ENCODE assay signal across 9 cellular contexts in the genomic region with DNA sequence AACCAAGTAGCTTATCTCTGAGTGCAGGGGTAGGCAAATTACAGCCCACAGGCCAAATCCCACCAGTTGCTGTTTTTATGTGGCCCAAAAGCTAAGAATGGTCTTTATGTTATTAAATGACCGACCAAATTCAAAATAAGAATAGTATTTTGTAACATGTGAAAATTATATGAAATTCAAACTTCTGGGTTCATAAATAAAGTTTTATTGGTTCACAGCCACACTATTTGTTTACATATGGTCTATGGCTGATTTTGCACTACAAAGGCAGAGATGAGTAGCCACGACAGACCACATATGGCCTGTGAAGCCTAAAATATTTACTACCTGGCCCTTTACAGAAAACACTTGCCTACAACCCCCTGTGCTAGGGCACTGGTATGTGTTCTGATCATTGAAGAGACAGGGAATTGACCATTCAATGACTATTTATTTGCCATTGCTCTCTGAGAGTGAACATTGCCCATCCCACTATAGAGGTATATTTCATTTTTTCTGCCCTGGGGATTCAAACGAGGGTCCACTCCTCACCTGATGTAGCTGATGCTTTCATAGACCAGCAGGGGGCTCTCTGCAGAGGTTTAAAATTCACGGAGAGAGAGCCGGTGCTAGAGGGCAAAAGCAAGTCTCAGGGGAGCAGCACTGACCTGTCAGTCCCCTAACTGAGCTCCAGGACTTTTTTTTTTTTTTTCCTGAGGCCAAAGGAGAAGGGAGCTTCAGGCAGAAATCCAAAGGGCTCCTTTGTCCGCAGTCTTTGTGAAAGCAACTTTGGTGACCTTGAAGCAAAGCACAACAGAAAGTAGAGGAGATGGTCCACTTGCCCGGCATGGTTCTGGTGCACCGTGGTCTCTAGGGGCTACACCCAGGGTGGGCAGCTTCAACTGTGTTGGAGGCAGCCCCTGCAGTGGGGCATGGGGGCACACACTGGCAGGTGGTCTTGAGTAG. TPM values are rescaled to one million over a fixed set of nuclear protein-coding genes. Genes with fewer than 3 reads are reported as not detected.
A peak's percentile ranks its signal among the peaks of the same experiment; 100 is the strongest.
DNase-seq lines count a peak whose midpoint lies in the region; ATAC-seq, FAIRE-seq and TF ChIP-seq lines count a peak whose summit lies in the region.
"Had no signal": no experiment of that assay in that cellular context is flagged by ENCODE, and none has a peak within 500 bp of the region (broad histone marks: within the 10 kb centered on the region; RNA-seq: fewer than 3 reads in every experiment).

No MANE protein-coding gene starts in this region.

- H4K20me1 ChIP-seq in endothelial cell of umbilical vein (replicated peaks; ENCODE audit: control insufficient read depth, extremely low read depth, insufficient read depth, low read length) = no peaks in the 10 kb centered on the region
- H4K20me1 ChIP-seq in neural cell (ENCODE audit: insufficient read depth) = no peaks in the 10 kb centered on the region

- no peak for TF ChIP-seq POLR2A in endothelial cell of umbilical vein (IDR thresholded peaks at IDR 0.05; ENCODE audit: low read depth, low read length)

- peak; percentile 52 for FAIRE-seq in endothelial cell of umbilical vein (lab: Jason Lieb, UNC)

- no peaks in the 10 kb centered on the region for H3K9me1 ChIP-seq in endothelial cell of umbilical vein (replicated peaks; ENCODE audit: control insufficient read depth, extremely low read depth, insufficient read depth, low read length)

- no peak for ATAC-seq in GM19467 (IDR thresholded peaks at IDR 0.05; ENCODE audit: unreplicated experiment)
- no peak for ATAC-seq in GM21447 (IDR thresholded peaks at IDR 0.05; ENCODE audit: unreplicated experiment)

- no peak overlapping the region for H3K27ac ChIP-seq in endothelial cell of umbilical vein (ENCODE audit: insufficient read depth, low read depth, low read length)
- no peak overlapping the region for H3K27ac ChIP-seq in neural cell (ENCODE audit: low read length)
- H3K27ac ChIP-seq: thyroid gland had no signal

- H3K4me3 ChIP-seq in endothelial cell of umbilical vein (replicated peaks in 1 of 3; ENCODE audit: insufficient read depth in 1 of 3, low read depth in 1 of 3, low read length in 3 of 3) (no peak overlapping the region), neural cell (ENCODE audit: low read length) (no peak overlapping the region)
- H3K4me3 ChIP-seq: thyroid gland had no signal

- H3K36me3 ChIP-seq in endothelial cell of umbilical vein (ENCODE audit: control insufficient read depth in 2 of 2, extremely low read depth in 1 of 2, insufficient read depth in 2 of 2, low read length in 2 of 2) = no peaks in the 10 kb centered on the region
- H3K36me3 ChIP-seq in neural cell (ENCODE audit: insufficient read depth, low read length) = no peaks in the 10 kb centered on the region
- H3K36me3 ChIP-seq: thyroid gland had no signal

- H3K4me1 ChIP-seq in endothelial cell of umbilical vein (ENCODE audit: control insufficient read depth, extremely low read depth, insufficient read depth, low read length) = no peaks in the 10 kb centered on the region
- H3K4me1 ChIP-seq: thyroid gland had no signal

- H3K79me2 ChIP-seq in endothelial cell of umbilical vein (ENCODE audit: control insufficient read depth, insufficient read depth, low read length) = no peaks in the 10 kb centered on the region
- H3K79me2 ChIP-seq in neural cell (replicated peaks; ENCODE audit: insufficient read depth, low read length) = no peaks in the 10 kb centered on the region

- POLR2A ChIA-PET in endothelial cell of umbilical vein (lab: Charles Lee) = interaction anchor here (0.7 kb wide), 2 partner anchors 82 to 102 kb away, joined by 4 to 5 read pairs; no protein-coding TSS in a partner anchor

- no peaks in the 10 kb centered on the region for H3K9me2 ChIP-seq in neural cell (ENCODE audit: insufficient read depth, low read length)

- BruUV-seq in endothelial cell of umbilical vein (replicated peaks; lab: Mats Ljungman, UMichigan) = no TSS peak

- dilution Hi-C loops in endothelial cell of umbilical vein (cut with MboI; ENCODE audit: extremely low pct_ligation_motif_present, low sequenced_read_pairs) = no loop called here

- H3K4me2 ChIP-seq in endothelial cell of umbilical vein (ENCODE audit: insufficient read depth, low read length) (no peak overlapping the region), neural cell (ENCODE audit: low read length) (no peak overlapping the region)

- no peaks in the 10 kb centered on the region for H3F3A ChIP-seq in neural cell (ENCODE audit: insufficient read depth, low read length, poor library complexity, severe bottlenecking)

- TF ChIP-seq CTCF in GM12874 (IDR thresholded peaks at IDR 0.05; ENCODE audit: insufficient read depth, low read depth, low read length) (peak; percentile 67), endothelial cell of umbilical vein (IDR thresholded peaks at IDR 0.05; ENCODE audit: extremely low read depth in 1 of 2, insufficient read depth in 1 of 2, low read depth in 1 of 2, low read length in 2 of 2) (peak; percentile 67), neural cell (IDR thresholded peaks at IDR 0.05; ENCODE audit: poor library complexity, severe bottlenecking) (peak; percentile 72)

- intact Hi-C loops in endothelial cell of umbilical vein (cut with micrococcal nuclease) = loop anchor here (1.0 kb wide), 3 partner anchors 24 to 256 kb away; a partner anchor contains a TSS

- no peak for TF ChIP-seq EP300 in neural cell (conservative IDR thresholded peaks at IDR 0.05; ENCODE audit: poor library complexity, severe bottlenecking)

- H2AFZ ChIP-seq in endothelial cell of umbilical vein (ENCODE audit: low read depth, low read length) (no peak overlapping the region), neural cell (ENCODE audit: low read depth, low read length) (no peak overlapping the region)

- H3K9ac ChIP-seq in endothelial cell of umbilical vein (replicated peaks; ENCODE audit: extremely low read depth, insufficient read depth, low read length) = no peak overlapping the region
- H3K9ac ChIP-seq in neural cell (ENCODE audit: low read length) = no peak overlapping the region

- CTCF ChIA-PET in endothelial cell of umbilical vein (lab: Charles Lee) = interaction anchor here (0.6 to 4.5 kb wide), 26 partner anchors 9 to 1232 kb away, joined by 3 to 69 read pairs (median 4); a partner anchor contains a TSS

- peak; percentile 63 for TF ChIP-seq RAD21 in neural cell (conservative IDR thresholded peaks at IDR 0.05)

- DNase-seq in AG08396 (ENCODE audit: low spot score) (peak; percentile 36), NCI-H2196 treated with DMSO at 0.1 percent for 48 hours (lab: John Stamatoyannopoulos, UW; ENCODE audit: unreplicated experiment) (peak; percentile 13), endothelial cell of umbilical vein (ENCODE audit: low read depth, low spot score) (peak; percentile 20)
- DNase-seq in activated CD4-positive, alpha-beta T cell treated with anti-CD3 and anti-CD28 coated beads for 48 hours = peak; percentile 40

- no peaks in the 10 kb centered on the region for H3K9me3 ChIP-seq in endothelial cell of umbilical vein (replicated peaks; ENCODE audit: control insufficient read depth, insufficient read depth, low read length)
- H3K9me3 ChIP-seq in neural cell (ENCODE audit: low read length) = no peaks in the 10 kb centered on the region
- H3K9me3 ChIP-seq: thyroid gland had no signal

- H3K27me3 ChIP-seq in endothelial cell of umbilical vein (ENCODE audit: control insufficient read depth in 2 of 2, insufficient read depth in 2 of 2, low read length in 2 of 2) = peaks cover 8 to 24% of the 10 kb centered on the region in 2 experiments
- no peaks in the 10 kb centered on the region for H3K27me3 ChIP-seq in neural cell (ENCODE audit: insufficient read depth, low read depth, low read length)
- H3K27me3 ChIP-seq: thyroid gland had no signal

RNA-seq across cellular contexts. Expression of a gene that starts 7.3 kb away (rescaled TPM):
- total RNA-seq in endothelial cell of umbilical vein = 55.5 and 57.1 TPM in 2 replicates
- polyA plus RNA-seq in endothelial cell of umbilical vein = 14.2 and 18.0 TPM in 2 replicates
- polyA plus RNA-seq in endothelial cell of umbilical vein (2011; cell fraction: cytosol; rRNA removed) = 30.0 and 31.6 TPM in 2 replicates
- polyA plus RNA-seq in endothelial cell of umbilical vein (2011; cell fraction: nucleus; rRNA removed) = 67.4 and 82.8 TPM in 2 replicates
- polyA plus RNA-seq in endothelial cell of umbilical vein (2012) = 54.8 and 72.2 TPM in 2 replicates
- polyA minus RNA-seq in endothelial cell of umbilical vein = 50.5 and 69.3 TPM in 2 replicates
- polyA minus RNA-seq in endothelial cell of umbilical vein (2011; cell fraction: cytosol; rRNA and poly(A)+ RNA removed) = 49.2 TPM
- 103 and 110 TPM in 2 replicates for polyA minus RNA-seq in endothelial cell of umbilical vein (2011; cell fraction: nucleus; rRNA and poly(A)+ RNA removed)
- polyA plus RNA-seq in neural cell = 31.6 and 31.7 TPM in 2 replicates
- polyA minus RNA-seq in neural cell = 55.8 and 57.4 TPM in 2 replicates

RNA-seq across cellular contexts. Expression of a gene that starts 31.7 kb away (rescaled TPM):
- total RNA-seq in endothelial cell of umbilical vein = not detected in 2 replicates
- polyA plus RNA-seq in endothelial cell of umbilical vein (not detected in 2 replicates), neural cell (0.14 TPM in 1 of 2 replicates, not detected in the other)
- polyA plus RNA-seq in endothelial cell of umbilical vein (2011; cell fraction: cytosol; rRNA removed) = not detected in 2 replicates
- not detected in 2 replicates for polyA plus RNA-seq in endothelial cell of umbilical vein (2011; cell fraction: nucleus; rRNA removed)
- polyA plus RNA-seq in endothelial cell of umbilical vein (2012) = not detected in 2 replicates
- polyA minus RNA-seq in endothelial cell of umbilical vein (not detected in 2 replicates), neural cell (0.35 TPM in 1 of 2 replicates, not detected in the other)
- polyA minus RNA-seq in endothelial cell of umbilical vein (2011; cell fraction: cytosol; rRNA and poly(A)+ RNA removed) = not detected
- not detected in 2 replicates for polyA minus RNA-seq in endothelial cell of umbilical vein (2011; cell fraction: nucleus; rRNA and poly(A)+ RNA removed)

RNA-seq across cellular contexts. Expression of a gene that starts 46.3 kb away (rescaled TPM):
- 6.2 and 8.1 TPM in 2 replicates for total RNA-seq in endothelial cell of umbilical vein
- 5.2 and 5.7 TPM in 2 replicates for polyA plus RNA-seq in endothelial cell of umbilical vein
- 3.2 and 4.4 TPM in 2 replicates for polyA plus RNA-seq in endothelial cell of umbilical vein (2011; cell fraction: cytosol; rRNA removed)
- polyA plus RNA-seq in endothelial cell of umbilical vein (2011; cell fraction: nucleus; rRNA removed) = 14.4 and 19.5 TPM in 2 replicates
- 3.0 and 5.0 TPM in 2 replicates for polyA plus RNA-seq in endothelial cell of umbilical vein (2012)
- polyA minus RNA-seq in endothelial cell of umbilical vein = 7.3 and 8.2 TPM in 2 replicates
- polyA minus RNA-seq in endothelial cell of umbilical vein (2011; cell fraction: cytosol; rRNA and poly(A)+ RNA removed) = not detected
- 5.8 and 12.9 TPM in 2 replicates for polyA minus RNA-seq in endothelial cell of umbilical vein (2011; cell fraction: nucleus; rRNA and poly(A)+ RNA removed)
- 33.5 and 35.0 TPM in 2 replicates for polyA plus RNA-seq in neural cell
- 14.6 and 15.0 TPM in 2 replicates for polyA minus RNA-seq in neural cell

RNA-seq across cellular contexts. Expression of a gene that starts 48.9 kb away (rescaled TPM):
- total RNA-seq in endothelial cell of umbilical vein = 18.4 and 19.6 TPM in 2 replicates
- polyA plus RNA-seq in endothelial cell of umbilical vein (3.7 and 5.0 TPM in 2 replicates), neural cell (9.5 and 15.7 TPM in 2 replicates)
- polyA plus RNA-seq in endothelial cell of umbilical vein (2011; cell fraction: cytosol; rRNA removed) = 3.5 and 4.4 TPM in 2 replicates
- polyA plus RNA-seq in endothelial cell of umbilical vein (2011; cell fraction: nucleus; rRNA removed) = 10.6 and 12.2 TPM in 2 replicates
- polyA plus RNA-seq in endothelial cell of umbilical vein (2012) = 6.6 TPM in 2 replicates
- polyA minus RNA-seq in endothelial cell of umbilical vein (9.1 and 9.8 TPM in 2 replicates), neural cell (29.9 and 36.5 TPM in 2 replicates)
- 6.1 TPM for polyA minus RNA-seq in endothelial cell of umbilical vein (2011; cell fraction: cytosol; rRNA and poly(A)+ RNA removed)
- 17.6 and 21.3 TPM in 2 replicates for polyA minus RNA-seq in endothelial cell of umbilical vein (2011; cell fraction: nucleus; rRNA and poly(A)+ RNA removed)
